In genomic region chr9:34256104-34256503, GRCh38 we compare ENCODE assay signal across 1 cellular context.
TF ChIP-seq lines count a peak whose summit lies in the region.

No MANE protein-coding gene starts in this region.

TF ChIP-seq in Ishikawa, 13 proteins besides CTCF, POLR2A, EP300 and RAD21 (continued from another document):
- TF ChIP-seq REST (IDR thresholded peaks at IDR 0.05; ENCODE audit: low read depth): no peak
- TF ChIP-seq MAX (IDR thresholded peaks at IDR 0.05): no peak
- no peak for TF ChIP-seq CREB1 (IDR thresholded peaks at IDR 0.05; ENCODE audit: low read depth)
- no peak for TF ChIP-seq USF1 (IDR thresholded peaks at IDR 0.05)
